14 cellular contexts compared by ENCODE assay signal in the genomic region with DNA sequence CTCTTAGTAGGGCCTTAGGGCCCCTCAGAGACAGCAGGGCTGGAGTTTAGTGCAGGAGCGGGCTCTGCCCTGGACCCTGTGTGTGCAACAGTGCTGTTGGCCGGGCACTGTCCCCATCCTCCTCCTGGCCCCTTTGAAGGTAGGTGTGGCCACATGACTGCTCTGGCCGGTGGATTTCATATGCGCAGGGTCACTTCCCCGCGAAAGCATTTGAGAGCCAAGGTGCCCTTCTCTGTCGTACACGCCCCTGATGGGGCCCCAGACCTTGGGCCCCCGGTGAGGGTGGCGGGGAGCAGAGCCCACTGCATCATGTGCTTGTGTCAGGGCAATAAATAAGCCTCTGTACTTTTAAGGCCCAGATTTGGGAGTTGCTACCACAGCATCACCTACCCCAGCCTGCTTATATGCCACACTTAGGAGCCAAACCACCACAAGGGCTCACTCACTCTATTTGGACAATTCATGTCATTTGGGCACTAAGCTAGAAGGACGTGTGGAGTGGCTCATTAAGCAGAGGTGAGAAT. TPM values are rescaled to one million over a fixed set of nuclear protein-coding genes. Genes with fewer than 3 reads are reported as not detected.
DNase-seq lines count a peak whose midpoint lies in the region; ATAC-seq, FAIRE-seq and TF ChIP-seq lines count a peak whose summit lies in the region.
"Had no signal": no experiment of that assay in that cellular context is flagged by ENCODE, and none has a peak within 500 bp of the region (broad histone marks: within the 10 kb centered on the region; RNA-seq: fewer than 3 reads in every experiment).

No MANE protein-coding gene starts in this region.

- no peak overlapping the region for H3K23ac ChIP-seq in H1 (ENCODE audit: insufficient read length)

- H3K4ac ChIP-seq in H1 (replicated peaks; ENCODE audit: insufficient read length, low read depth, low read length): no peak overlapping the region

- DNase-seq in CD8-positive, alpha-beta T cell: no peak
- DNase-seq in Jurkat, Clone E6-1 (ENCODE audit: low read depth, low spot score): no peak
- no peak for DNase-seq in H1 (ENCODE audit: low read depth in 1 of 2, low spot score in 2 of 2)
- DNase-seq in neural progenitor cell (ENCODE audit: low spot score): no peak
- DNase-seq in cerebellar cortex (ENCODE audit: low spot score): no peak
- DNase-seq: activated CD8-positive, alpha-beta T cell treated with anti-CD3 and anti-CD28 coated beads for 36 hours; colonic mucosa; NCI-H1930; substantia nigra had no signal

- H3K23me2 ChIP-seq in H1 (ENCODE audit: low read depth, low read length): peaks cover 7% of the 10 kb centered on the region

- H2BK15ac ChIP-seq in H1 (ENCODE audit: low read length): peak overlapping the region; percentile 36; the same call in 1 of the 2 replicates

- no peak for TF ChIP-seq CTCF in CD8-positive, alpha-beta T cell (IDR thresholded peaks at IDR 0.05)
- TF ChIP-seq CTCF in H1 (IDR thresholded peaks at IDR 0.05; ENCODE audit: control extremely low read depth in 1 of 3, insufficient read depth in 1 of 3, low read depth in 1 of 3, low read length in 3 of 3) (no peak), neural progenitor cell (IDR thresholded peaks at IDR 0.05) (no peak)

- intact Hi-C loops in CD8-positive, alpha-beta T cell (cut with DNase I, micrococcal nuclease): no loop called here

- POLR2A ChIA-PET in CD8-positive, alpha-beta T cell (lab: Charles Lee): interaction anchor here (1.1 to 2.3 kb wide), 2 partner anchors 10 to 16 kb away, joined by 4 to 18 read pairs; a partner anchor contains a TSS
- POLR2A ChIA-PET in H1 (lab: Charles Lee; ENCODE audit: partially characterized antibody): interaction anchor here (1.8 to 4.3 kb wide), 2 partner anchors 10 to 14 kb away, joined by 8 to 22 read pairs; no protein-coding TSS in a partner anchor

- no peak overlapping the region; the same call in 1 of the 2 replicates for H4K8ac ChIP-seq in H1 (ENCODE audit: extremely low read depth, insufficient read depth, low read length)

- H2AK5ac ChIP-seq in H1 (ENCODE audit: low read depth, low read length): no peak overlapping the region

- peak overlapping the region; percentile 76 for H3K27ac Mint-ChIP-seq in CD8-positive, alpha-beta T cell
- peak overlapping the region; percentile 70 for H3K27ac Mint-ChIP-seq in neural progenitor cell
- H3K27ac Mint-ChIP-seq: activated CD8-positive, alpha-beta T cell treated with anti-CD3 and anti-CD28 coated beads for 36 hours had no signal

- H3K18ac ChIP-seq in H1 (ENCODE audit: extremely low read depth, low read length): no peak overlapping the region

- no peak overlapping the region for H2BK12ac ChIP-seq in H1 (ENCODE audit: low read depth, low read length)

- H3K27me3 Mint-ChIP-seq in CD8-positive, alpha-beta T cell (ENCODE audit: low read depth): peaks cover 4% of the 10 kb centered on the region
- peaks cover 11% of the 10 kb centered on the region for H3K27me3 Mint-ChIP-seq in neural progenitor cell (ENCODE audit: insufficient read depth, low read depth)
- H3K27me3 Mint-ChIP-seq: activated CD8-positive, alpha-beta T cell treated with anti-CD3 and anti-CD28 coated beads for 36 hours had no signal

- no peaks in the 10 kb centered on the region; the same call in 1 of the 2 replicates for H3K79me1 ChIP-seq in H1 (ENCODE audit: low read depth, low read length)

- H4K91ac ChIP-seq in H1 (replicated peaks; ENCODE audit: insufficient read length, low read length): no peak overlapping the region

- 76% methylated on average over 9 of the region's 11 CpGs; no CpG with 5 or more reads in 1 of the 2 experiments for WGBS in H1 (ENCODE audit: extremely low coverage in 1 of 2, insufficient coverage in 1 of 2, insufficient read length in 1 of 2, insufficient replicate concordance in 2 of 2, low coverage in 1 of 2, low lambda C conversion rate in 2 of 2, missing lambda C conversion rate in 1 of 2), 2 experiments

- no peak overlapping the region for H4K5ac ChIP-seq in H1 (ENCODE audit: insufficient read length, low read depth, low read length)

- no peak overlapping the region for H2BK20ac ChIP-seq in H1 (ENCODE audit: low read length)

- H3K36me3 Mint-ChIP-seq in CD8-positive, alpha-beta T cell: no peaks in the 10 kb centered on the region
- peaks cover 3% of the 10 kb centered on the region for H3K36me3 Mint-ChIP-seq in neural progenitor cell

- peaks cover 0 to 6% of the 10 kb centered on the region in 2 experiments for H4K20me1 ChIP-seq in H1 (replicated peaks in 1 of 2; ENCODE audit: control insufficient read depth in 1 of 2, insufficient read depth in 2 of 2, low read length in 2 of 2)
- H4K20me1 ChIP-seq in neural progenitor cell (ENCODE audit: low read depth): no peaks in the 10 kb centered on the region

- H2BK5ac ChIP-seq in H1 (ENCODE audit: low read depth, low read length): no peak overlapping the region

- TF ChIP-seq RAD21 in H1 (IDR thresholded peaks at IDR 0.05 in 1 of 2, conservative IDR thresholded peaks at IDR 0.05 in 1 of 2; ENCODE audit: low read depth in 2 of 2, low read length in 2 of 2): no peak

- no peaks in the 10 kb centered on the region for H3K27me3 ChIP-seq in CD8-positive, alpha-beta T cell (ENCODE audit: insufficient read depth, low read length)
- H3K27me3 ChIP-seq in H1 (replicated peaks in 1 of 4; ENCODE audit: control insufficient read depth in 3 of 4, extremely low read depth in 1 of 4, insufficient read depth in 3 of 4, low read length in 3 of 4): no peaks in the 10 kb centered on the region
- no peaks in the 10 kb centered on the region for H3K27me3 ChIP-seq in neural progenitor cell
- H3K27me3 ChIP-seq: colonic mucosa had no signal

- peaks cover 48% of the 10 kb centered on the region for H3K4me1 ChIP-seq in CD8-positive, alpha-beta T cell (ENCODE audit: insufficient read depth, low read length)
- H3K4me1 ChIP-seq in H1 (replicated peaks in 1 of 4; ENCODE audit: control insufficient read depth in 3 of 4, insufficient read depth in 4 of 4, low read length in 3 of 4) (peaks cover 10 to 35% (median 14%) of the 10 kb centered on the region in 4 experiments), neural progenitor cell (peaks cover 22% of the 10 kb centered on the region)
- H3K4me1 ChIP-seq: colonic mucosa had no signal

- CTCF ChIA-PET in CD8-positive, alpha-beta T cell (lab: Charles Lee): interaction anchor here (0.6 to 1.3 kb wide), 4 partner anchors 9 to 481 kb away, joined by 3 to 4 read pairs (median 3); no protein-coding TSS in a partner anchor
- CTCF ChIA-PET in H1 (lab: Charles Lee; ENCODE audit: partially characterized antibody): interaction anchor here (0.6 to 1.6 kb wide), 7 partner anchors 8 to 808 kb away, joined by 3 to 4 read pairs (median 3); no protein-coding TSS in a partner anchor

- no peak overlapping the region for H3K27ac ChIP-seq in CD8-positive, alpha-beta T cell (ENCODE audit: low read depth, low read length)
- H3K27ac ChIP-seq in H1 (ENCODE audit: low read depth, low read length) (no peak overlapping the region), neural progenitor cell (no peak overlapping the region)
- H3K27ac ChIP-seq: colonic mucosa, KMS-11 had no signal

- no peak overlapping the region for H2AFZ ChIP-seq in H1 (ENCODE audit: low read length)
- no peak overlapping the region for H2AFZ ChIP-seq in neural progenitor cell (replicated peaks)

- H3K79me2 ChIP-seq in H1 (ENCODE audit: control insufficient read depth in 1 of 2, insufficient read depth in 2 of 2, low read length in 2 of 2): no peaks in the 10 kb centered on the region
- no peaks in the 10 kb centered on the region for H3K79me2 ChIP-seq in neural progenitor cell (ENCODE audit: low read depth)

- no peak for FAIRE-seq in H1 (lab: Jason Lieb, UNC)
- FAIRE-seq: D721Med had no signal

- no peak overlapping the region for H3K4me3 ChIP-seq in CD8-positive, alpha-beta T cell (ENCODE audit: low read depth, low read length)
- peak overlapping the region; percentile 34 for H3K4me3 ChIP-seq in Jurkat, Clone E6-1 (ENCODE audit: low read length)
- no peak overlapping the region for H3K4me3 ChIP-seq in H1 (ENCODE audit: extremely low read depth in 1 of 4, insufficient read depth in 2 of 4, low read depth in 3 of 4, low read length in 4 of 4)
- H3K4me3 ChIP-seq in neural progenitor cell: no peak overlapping the region
- H3K4me3 ChIP-seq: colonic mucosa had no signal

- TF ChIP-seq POLR2A in H1 (IDR thresholded peaks at IDR 0.05; ENCODE audit: control extremely low read depth in 1 of 2, low read depth in 2 of 2, low read length in 2 of 2): no peak

- H3K14ac ChIP-seq in H1 (ENCODE audit: insufficient read length): no peak overlapping the region

- H3K9ac ChIP-seq in H1 (replicated peaks in 1 of 4; ENCODE audit: extremely low read depth in 1 of 4, low read depth in 3 of 4, low read length in 3 of 4) (no peak overlapping the region), neural progenitor cell (no peak overlapping the region)
- H3K9ac ChIP-seq: KMS-11 had no signal

- no peak for TF ChIP-seq EP300 in H1 (IDR thresholded peaks at IDR 0.05; ENCODE audit: borderline replicate concordance in 1 of 2, low read depth in 2 of 2, low read length in 2 of 2)

- peak overlapping the region; percentile 81 for H3K4me3 Mint-ChIP-seq in CD8-positive, alpha-beta T cell
- peak overlapping the region; percentile 63 for H3K4me3 Mint-ChIP-seq in neural progenitor cell
- H3K4me3 Mint-ChIP-seq: activated CD8-positive, alpha-beta T cell treated with anti-CD3 and anti-CD28 coated beads for 36 hours; T-helper 1 cell treated with Interleukin-12 subunit alpha and Interleukin-12 subunit beta and Interleukin-4 antibody, amounts not matched to agents 30 μg/mL and 1 μg/mL, for 36 hours had no signal

- no peak overlapping the region for H3K4me2 ChIP-seq in H1 (ENCODE audit: insufficient read depth in 1 of 2, low read depth in 2 of 2, low read length in 2 of 2)
- H3K4me2 ChIP-seq in neural progenitor cell: no peak overlapping the region

- peaks cover 6% of the 10 kb centered on the region for H3F3A ChIP-seq in neural progenitor cell (ENCODE audit: low read depth)

- no peaks in the 10 kb centered on the region for H3K9me3 ChIP-seq in CD8-positive, alpha-beta T cell (ENCODE audit: low read length)
- no peaks in the 10 kb centered on the region for H3K9me3 ChIP-seq in H1 (ENCODE audit: insufficient read depth in 2 of 2, low read depth in 1 of 2, low read length in 1 of 2)
- no peaks in the 10 kb centered on the region for H3K9me3 ChIP-seq in neural progenitor cell (ENCODE audit: low read depth)
- H3K9me3 ChIP-seq: colonic mucosa had no signal

- H3K36me3 ChIP-seq in CD8-positive, alpha-beta T cell (ENCODE audit: insufficient read depth, low read length): peaks cover under 1% of the 10 kb centered on the region
- no peaks in the 10 kb centered on the region; a peak in 1 of 8 replicates for H3K36me3 ChIP-seq in H1 (ENCODE audit: control insufficient read depth in 2 of 4, insufficient read depth in 4 of 4, low read length in 3 of 4)
- H3K36me3 ChIP-seq in neural progenitor cell: no peaks in the 10 kb centered on the region
- H3K36me3 ChIP-seq: colonic mucosa had no signal

- peaks cover 47% of the 10 kb centered on the region for H3K4me1 Mint-ChIP-seq in CD8-positive, alpha-beta T cell (ENCODE audit: low read depth)
- peaks cover 54% of the 10 kb centered on the region for H3K4me1 Mint-ChIP-seq in neural progenitor cell

- no peaks in the 10 kb centered on the region for H3K9me3 Mint-ChIP-seq in CD8-positive, alpha-beta T cell
- no peaks in the 10 kb centered on the region for H3K9me3 Mint-ChIP-seq in neural progenitor cell
- H3K9me3 Mint-ChIP-seq: activated CD8-positive, alpha-beta T cell treated with anti-CD3 and anti-CD28 coated beads for 36 hours; T-helper 1 cell treated with Interleukin-12 subunit alpha and Interleukin-12 subunit beta and Interleukin-4 antibody, amounts not matched to agents 30 μg/mL and 1 μg/mL, for 36 hours had no signal

- H2BK120ac ChIP-seq in H1 (replicated peaks; ENCODE audit: low read depth, low read length): no peak overlapping the region

- no peak overlapping the region for H3K56ac ChIP-seq in H1 (replicated peaks; ENCODE audit: insufficient read length, low read depth, low read length)

- ATAC-seq in CD8-positive, alpha-beta T cell: no peak
- no peak for ATAC-seq in GM19324 (IDR thresholded peaks at IDR 0.05; ENCODE audit: low FRiP score, unreplicated experiment)
- no peak for ATAC-seq in HG03378 (IDR thresholded peaks at IDR 0.05; ENCODE audit: unreplicated experiment)

RNA-seq across cellular contexts. Expression of a gene that starts 15.5 kb away (rescaled TPM):
- 1 to 10 TPM; 2.1 to 3.8 TPM for total RNA-seq in CD8-positive, alpha-beta T cell
- polyA plus RNA-seq in Jurkat, Clone E6-1 (2012; ENCODE audit: insufficient read depth, insufficient read length): 25.1 TPM
- total RNA-seq in H1 (2021; fragmentation: NEBNext Ultra II Directional; extraction: Animal tissue kit (Norgen Biotek cat#: 25700)): 43.4 and 47.0 TPM in 2 replicates
- 84.9 and 86.7 TPM in 2 replicates for polyA plus RNA-seq in H1 (2011; rRNA removed)
- 67.7 TPM for polyA plus RNA-seq in H1 (2011; cell fraction: cytosol; rRNA removed)
- polyA plus RNA-seq in H1 (2011; cell fraction: nucleus; rRNA removed): 54.9 TPM
- polyA plus RNA-seq in H1 (2012, experiment 1 of 2): 23.4 to 46.6 TPM (median 44.7 TPM) in 4 replicates
- 51.9 TPM for polyA plus RNA-seq in H1 (2012, experiment 2 of 2)
- 29.3 TPM for polyA plus RNA-seq in H1 (2013, experiment 1 of 2)
- polyA plus RNA-seq in H1 (2013, experiment 2 of 2): 28.9 TPM
- polyA minus RNA-seq in H1 (2011; rRNA and poly(A)+ RNA removed): 32.5 and 34.3 TPM in 2 replicates
- 16.4 TPM for polyA minus RNA-seq in H1 (2011; cell fraction: cytosol; rRNA and poly(A)+ RNA removed)
- polyA minus RNA-seq in H1 (2011; cell fraction: nucleus; rRNA and poly(A)+ RNA removed): 35.0 TPM
- total RNA-seq in neural progenitor cell (ENCODE audit: low replicate concordance): 12.2 and 26.6 TPM in 2 replicates
